In the genomic region with DNA sequence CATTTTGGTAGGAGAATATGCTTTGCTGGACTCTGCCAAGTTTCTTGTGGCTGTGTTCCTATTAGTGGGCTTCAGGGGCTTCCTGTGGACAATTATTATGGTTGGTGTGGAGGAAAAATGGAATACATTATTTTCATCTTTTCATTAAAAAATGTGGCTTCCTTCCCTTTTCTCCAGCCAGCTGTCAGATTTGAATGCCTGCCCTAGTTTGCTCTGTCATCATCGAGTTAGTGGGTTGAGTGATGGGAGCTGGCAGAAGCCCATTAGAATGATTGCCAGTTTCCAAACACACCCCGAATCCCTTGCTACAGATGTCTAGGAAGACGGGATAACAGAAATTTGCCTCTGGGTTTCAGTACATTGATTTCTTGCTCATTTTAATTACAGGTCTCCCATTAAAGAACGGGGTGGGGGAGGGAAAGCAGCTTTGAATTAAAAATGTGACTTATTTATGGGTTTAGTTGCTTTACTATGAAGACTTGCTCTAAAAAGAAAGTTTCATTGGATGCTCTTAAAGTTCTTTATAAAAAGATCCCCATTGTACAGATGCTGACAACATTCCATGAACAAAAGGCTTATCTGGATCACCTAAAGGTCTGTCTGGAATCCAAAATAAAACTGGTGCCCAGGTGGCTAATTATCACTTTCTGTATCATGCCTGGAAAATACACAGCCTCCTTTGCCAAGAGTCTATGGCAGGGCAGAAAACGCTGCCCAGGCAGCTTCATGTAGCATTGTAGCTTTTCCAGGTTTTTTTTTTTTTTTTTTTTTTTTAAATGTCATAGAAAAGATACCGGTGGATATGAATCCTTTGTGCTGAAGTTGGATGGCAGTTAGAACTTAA, we compare ENCODE assay signal across 11 cellular contexts.
DNase-seq lines count a peak whose midpoint lies in the region; ATAC-seq and TF ChIP-seq lines count a peak whose summit lies in the region.
"Had no signal": no experiment of that assay in that cellular context is flagged by ENCODE, and none has a peak within 500 bp of the region (broad histone marks: within the 10 kb centered on the region; RNA-seq: fewer than 3 reads in every experiment).

No MANE protein-coding gene starts in this region.

- CTCF ChIA-PET in activated CD4-positive, alpha-beta T cell treated with anti-CD3 and anti-CD28 coated beads for 36 hours (lab: Charles Lee): interaction anchor here (0.6 to 0.8 kb wide), 4 partner anchors 9 to 161 kb away, joined by 3 read pairs; no protein-coding TSS in a partner anchor

- no peak overlapping the region for H3K27ac ChIP-seq in lower lobe of right lung
- H3K27ac ChIP-seq: PC-9 had no signal

- no peaks in the 10 kb centered on the region for H3K36me3 ChIP-seq in lower lobe of right lung

- H3K4me3 ChIP-seq in lower lobe of right lung: no peak overlapping the region
- H3K4me3 ChIP-seq: PC-9 had no signal

- peaks cover 13% of the 10 kb centered on the region for H3K36me3 Mint-ChIP-seq in activated CD4-positive, alpha-beta T cell treated with anti-CD3 and anti-CD28 coated beads for 36 hours (ENCODE audit: low read depth)
- H3K36me3 Mint-ChIP-seq in activated T-helper 17 cell treated with anti-CD3 and anti-CD28 coated beads, Interleukin-2, amount 50 U/mL, for 72 hours (ENCODE audit: low read depth): no peaks in the 10 kb centered on the region
- no peaks in the 10 kb centered on the region for H3K36me3 Mint-ChIP-seq in naive thymus-derived CD8-positive, alpha-beta T cell

- TF ChIP-seq CTCF in lower lobe of right lung (IDR thresholded peaks at IDR 0.05): no peak

- H3K9me3 ChIP-seq in lower lobe of right lung: no peaks in the 10 kb centered on the region

- no peaks in the 10 kb centered on the region for H3K27me3 Mint-ChIP-seq in activated CD4-positive, alpha-beta T cell treated with anti-CD3 and anti-CD28 coated beads for 36 hours
- H3K27me3 Mint-ChIP-seq in activated T-helper 17 cell treated with anti-CD3 and anti-CD28 coated beads, Interleukin-2, amount 50 U/mL, for 72 hours: no peaks in the 10 kb centered on the region
- H3K27me3 Mint-ChIP-seq in naive thymus-derived CD8-positive, alpha-beta T cell: peaks cover 0 to 1% (median 0%) of the 10 kb centered on the region in 5 donors

- POLR2A ChIA-PET in activated CD4-positive, alpha-beta T cell treated with anti-CD3 and anti-CD28 coated beads for 36 hours (lab: Charles Lee): no interaction called here
- POLR2A ChIA-PET in naive thymus-derived CD8-positive, alpha-beta T cell (lab: Charles Lee): interaction anchor here (0.7 to 2.1 kb wide), 3 partner anchors 9 to 110 kb away, joined by 3 to 4 read pairs (median 3); no protein-coding TSS in a partner anchor

- DNase-seq in activated CD4-positive, alpha-beta T cell treated with anti-CD3 and anti-CD28 coated beads for 36 hours: no peak
- no peak for DNase-seq in activated CD4-positive, alpha-beta T cell treated with anti-CD3 and anti-CD28 coated beads, Interleukin-2, amount 50 U/mL, for 1 hour
- DNase-seq in NCI-H1105 treated with DMSO at 0.1 percent for 48 hours (lab: John Stamatoyannopoulos, UW) (peak; percentile 87), lower lobe of right lung (no peak), ecto neural progenitor cell (ENCODE audit: low spot score) (no peak)
- DNase-seq in naive thymus-derived CD8-positive, alpha-beta T cell: no peak
- no peak for DNase-seq in stimulated activated CD4-positive, alpha-beta T cell treated with anti-CD3 and anti-CD28 coated beads, Interleukin-2, amount 100 ng/mL, for 24 hours
- DNase-seq: NCI-H1436; PC-9; stimulated activated CD4-positive, alpha-beta T cell treated with anti-CD3 and anti-CD28 coated beads, Interleukin-4, amount 100 ng/mL, for 1 hour had no signal

- H3K4me1 ChIP-seq in lower lobe of right lung: peaks cover 14% of the 10 kb centered on the region

- H3K27ac Mint-ChIP-seq in activated CD4-positive, alpha-beta T cell treated with anti-CD3 and anti-CD28 coated beads for 36 hours: peak overlapping the region; percentile 79
- peak overlapping the region; percentile 93 for H3K27ac Mint-ChIP-seq in activated T-helper 17 cell treated with anti-CD3 and anti-CD28 coated beads, Interleukin-2, amount 50 U/mL, for 72 hours
- peak overlapping the region; percentile 57 to 97 (median 90) for H3K27ac Mint-ChIP-seq in naive thymus-derived CD8-positive, alpha-beta T cell

- intact Hi-C loops in activated CD4-positive, alpha-beta T cell treated with anti-CD3 and anti-CD28 coated beads for 36 hours (cut with DNase I, micrococcal nuclease): no loop called here
- intact Hi-C loops in lower lobe of right lung (cut with DNase I): no loop called here

- no peaks in the 10 kb centered on the region for H3K27me3 ChIP-seq in lower lobe of right lung (ENCODE audit: low read depth)

- H3K4me3 Mint-ChIP-seq in activated CD4-positive, alpha-beta T cell treated with anti-CD3 and anti-CD28 coated beads for 36 hours: peak overlapping the region; percentile 49
- H3K4me3 Mint-ChIP-seq in activated T-helper 17 cell treated with anti-CD3 and anti-CD28 coated beads, Interleukin-2, amount 50 U/mL, for 72 hours: peak overlapping the region; percentile 91
- H3K4me3 Mint-ChIP-seq in naive thymus-derived CD8-positive, alpha-beta T cell: peak overlapping the region in 9 of 10 donors; percentile 63 to 90 (median 81)

- ATAC-seq in activated CD4-positive, alpha-beta T cell treated with anti-CD3 and anti-CD28 coated beads for 36 hours: no peak
- no peak for ATAC-seq in activated T-helper 17 cell treated with anti-CD3 and anti-CD28 coated beads, Interleukin-2, amount 50 U/mL, for 72 hours (replicated peaks)
- no peak for ATAC-seq in naive thymus-derived CD8-positive, alpha-beta T cell
- no peak for ATAC-seq in lower lobe of right lung

- H3K9me3 Mint-ChIP-seq in activated CD4-positive, alpha-beta T cell treated with anti-CD3 and anti-CD28 coated beads for 36 hours (ENCODE audit: low read depth): peaks cover 4% of the 10 kb centered on the region
- H3K9me3 Mint-ChIP-seq in activated T-helper 17 cell treated with anti-CD3 and anti-CD28 coated beads, Interleukin-2, amount 50 U/mL, for 72 hours: no peaks in the 10 kb centered on the region
- peaks cover 0 to 12% (median 0%) of the 10 kb centered on the region in 9 donors for H3K9me3 Mint-ChIP-seq in naive thymus-derived CD8-positive, alpha-beta T cell

- H3K4me1 Mint-ChIP-seq in activated CD4-positive, alpha-beta T cell treated with anti-CD3 and anti-CD28 coated beads for 36 hours: peaks cover 77% of the 10 kb centered on the region
- peaks cover 43% of the 10 kb centered on the region for H3K4me1 Mint-ChIP-seq in activated T-helper 17 cell treated with anti-CD3 and anti-CD28 coated beads, Interleukin-2, amount 50 U/mL, for 72 hours
- H3K4me1 Mint-ChIP-seq in naive thymus-derived CD8-positive, alpha-beta T cell: peaks cover 43 to 93% (median 78%) of the 10 kb centered on the region in 4 donors
